28 cellular contexts compared by ENCODE assay signal in genomic region chr21:21074305-21074704, GRCh38.
"Had no signal": no experiment of that assay in that cellular context is flagged by ENCODE, and none has a peak within 500 bp of the region (broad histone marks: within the 10 kb centered on the region; RNA-seq: fewer than 3 reads in every experiment).

No MANE protein-coding gene starts in this region.

- H3K4me1 ChIP-seq: neural progenitor cell, parathyroid adenoma, psoas muscle, right lobe of liver, sigmoid colon, stomach, thyroid gland, tibial nerve, upper lobe of left lung had no signal

- H3K27me3 Mint-ChIP-seq: progenitor cell of endocrine pancreas; stimulated activated naive B cell treated with anti-CD40 and anti-IgM and Interleukin-4, amounts not matched to agents 10 μg/mL and 1 μg/mL and 100 μg/mL, for 72 hours; stimulated activated naive CD8-positive, alpha-beta T cell treated with anti-CD3 and anti-CD28 coated beads, Interleukin-15, Interleukin-2, amounts not matched to agents 100 ng/mL and 50 ng/mL, for 24 hours had no signal

- H3K4me1 Mint-ChIP-seq: natural killer cell; nephron; neural progenitor cell; stimulated activated effector memory CD8-positive, alpha-beta T cell treated with anti-CD3 and anti-CD28 coated beads, Interleukin-12 subunit alpha, Interleukin-12 subunit beta, amount 100 ng/mL, for 72 hours; stimulated activated naive B cell treated with anti-CD40 and anti-IgM and Interleukin-4, amounts not matched to agents 10 μg/mL and 1 μg/mL and 100 μg/mL, for 72 hours had no signal

- FAIRE-seq: urothelium cell line had no signal

- H3K27ac ChIP-seq: neural progenitor cell, ovary, parathyroid adenoma, psoas muscle, right lobe of liver, sigmoid colon, stomach, thoracic aorta, thyroid gland, tibial nerve, upper lobe of left lung had no signal

- H3K27me3 ChIP-seq: neural progenitor cell, ovary, right lobe of liver, sigmoid colon, stomach, thyroid gland, tibial nerve, upper lobe of left lung had no signal

- H3K9me3 ChIP-seq: ovary, psoas muscle, right lobe of liver, sigmoid colon, stomach, thoracic aorta, thyroid gland, tibial nerve had no signal

- H3K27ac Mint-ChIP-seq: natural killer cell; nephron; neural progenitor cell; progenitor cell of endocrine pancreas; stimulated activated effector memory CD8-positive, alpha-beta T cell treated with anti-CD3 and anti-CD28 coated beads, Interleukin-12 subunit alpha, Interleukin-12 subunit beta, amount 100 ng/mL, for 72 hours; stimulated activated naive B cell treated with anti-CD40 and anti-IgM and Interleukin-4, amounts not matched to agents 10 μg/mL and 1 μg/mL and 100 μg/mL, for 72 hours; stimulated activated naive CD8-positive, alpha-beta T cell treated with anti-CD3 and anti-CD28 coated beads, Interleukin-15, Interleukin-2, amounts not matched to agents 100 ng/mL and 50 ng/mL, for 24 hours had no signal

- ATAC-seq: natural killer cell; psoas muscle; right cardiac atrium; right lobe of liver; stimulated activated effector memory CD8-positive, alpha-beta T cell treated with anti-CD3 and anti-CD28 coated beads, Interleukin-12 subunit alpha, Interleukin-12 subunit beta, amount 100 ng/mL, for 72 hours; stimulated activated naive B cell treated with anti-CD40 and anti-IgM and Interleukin-4, amounts not matched to agents 10 μg/mL and 1 μg/mL and 100 μg/mL, for 72 hours had no signal

- H3K36me3 Mint-ChIP-seq: neural progenitor cell; stimulated activated effector memory CD8-positive, alpha-beta T cell treated with anti-CD3 and anti-CD28 coated beads, Interleukin-12 subunit alpha, Interleukin-12 subunit beta, amount 100 ng/mL, for 72 hours; stimulated activated naive B cell treated with anti-CD40 and anti-IgM and Interleukin-4, amounts not matched to agents 10 μg/mL and 1 μg/mL and 100 μg/mL, for 72 hours had no signal

- H3K4me3 ChIP-seq: neural progenitor cell, ovary, psoas muscle, right lobe of liver, sigmoid colon, stomach, thoracic aorta, thyroid gland, tibial nerve, upper lobe of left lung had no signal

- H3K9me3 Mint-ChIP-seq: nephron; neural progenitor cell; stimulated activated naive B cell treated with anti-CD40 and anti-IgM and Interleukin-4, amounts not matched to agents 10 μg/mL and 1 μg/mL and 100 μg/mL, for 72 hours had no signal

- H3K9ac ChIP-seq: neural progenitor cell, parathyroid adenoma had no signal

- H3K36me3 ChIP-seq: neural progenitor cell, ovary, right lobe of liver, sigmoid colon, stomach, thoracic aorta, thyroid gland, tibial nerve, upper lobe of left lung had no signal

- H3K4me3 Mint-ChIP-seq: natural killer cell; nephron; neural progenitor cell; stimulated activated effector memory CD8-positive, alpha-beta T cell treated with anti-CD3 and anti-CD28 coated beads, Interleukin-12 subunit alpha, Interleukin-12 subunit beta, amount 100 ng/mL, for 72 hours; stimulated activated naive B cell treated with anti-CD40 and anti-IgM and Interleukin-4, amounts not matched to agents 10 μg/mL and 1 μg/mL and 100 μg/mL, for 72 hours; stimulated activated naive CD8-positive, alpha-beta T cell treated with anti-CD3 and anti-CD28 coated beads, Interleukin-15, Interleukin-2, amounts not matched to agents 100 ng/mL and 50 ng/mL, for 24 hours had no signal

- DNase-seq: natural killer cell; occipital lobe; ovary; posterior cingulate gyrus; psoas muscle; right cardiac atrium; right lobe of liver; sigmoid colon; small intestine; stimulated activated CD4-positive, alpha-beta T cell treated with anti-CD3 and anti-CD28 coated beads, Interleukin-15, amount 100 ng/mL, for 24 hours; stimulated activated CD4-positive, alpha-beta T cell treated with anti-CD3 and anti-CD28 coated beads, Interleukin-2, amount 100 ng/mL, for 24 hours; stimulated activated CD4-positive, alpha-beta T cell treated with anti-CD3 and anti-CD28 coated beads, Interleukin-2, amount 100 ng/mL, for 48 hours; stimulated activated CD4-positive, alpha-beta T cell treated with anti-CD3 and anti-CD28 coated beads, Interleukin-4, amount 100 ng/mL, for 24 hours; stimulated activated naive B cell treated with anti-CD40 and anti-IgM and Interleukin-4, amounts not matched to agents 10 μg/mL and 1 μg/mL and 100 μg/mL, for 72 hours; stimulated activated naive CD4-positive, alpha-beta T cell treated with Interleukin-2 at 50 U/mL for 16 hours; stomach; thyroid gland; trophoblast cell; upper lobe of left lung had no signal
